In the genomic region with DNA sequence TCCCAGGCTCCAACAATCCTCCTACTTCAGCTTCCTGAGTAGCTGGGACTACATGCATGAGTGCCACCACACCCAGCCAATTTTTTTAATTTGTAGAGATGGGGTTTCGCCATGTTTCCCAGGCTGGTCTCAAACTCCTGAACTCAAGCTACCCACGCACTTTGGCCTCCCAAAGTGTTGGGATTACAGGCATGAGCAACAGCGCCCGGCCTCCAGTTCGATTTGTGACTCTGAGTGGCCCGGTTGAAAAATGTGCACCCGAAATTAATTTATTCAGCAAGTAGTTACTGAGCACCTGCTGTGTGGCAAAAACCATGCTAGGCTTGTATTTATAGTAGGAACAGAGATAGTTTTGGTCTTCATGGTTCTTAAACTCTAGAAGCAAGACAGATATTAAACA, we compare ENCODE assay signal across 23 cellular contexts.
"Had no signal": no experiment of that assay in that cellular context is flagged by ENCODE, and none has a peak within 500 bp of the region (broad histone marks: within the 10 kb centered on the region; RNA-seq: fewer than 3 reads in every experiment).

No MANE protein-coding gene starts in this region.

- H3K27ac Mint-ChIP-seq: activated B cell treated with CpG ODN at 0.5 μM for 24 hours; activated CD4-positive, alpha-beta T cell treated with anti-CD3 and anti-CD28 coated beads, Interleukin-2, amount 10 ng/mL, durations not matched to agents 24 days and 14 days; activated naive CD4-positive, alpha-beta T cell treated with anti-CD3 and anti-CD28 coated beads, Interleukin-2, amount 10 ng/mL, durations not matched to agents 7 days and 5 days; activated naive CD8-positive, alpha-beta T cell treated with anti-CD3 and anti-CD28 coated beads for 36 hours; activated T-cell treated with anti-CD3 and anti-CD28 coated beads, Interleukin-2, amount 50 U/mL, for 72 hours; activated T-helper 2 cell treated with anti-CD3 and anti-CD28 coated beads, Interferon-gamma antibody, Interleukin-2, Interleukin-4, amounts not matched to agents 10 μg/mL and 5 μg/mL and 100 μg/mL, durations not matched to agents 14 hours and 24 hours and 36 hours; T-helper 1 cell treated with Interleukin-12 subunit alpha and Interleukin-12 subunit beta and Interleukin-4 antibody, amounts not matched to agents 30 μg/mL and 1 μg/mL, for 36 hours had no signal

- H3K4me3 Mint-ChIP-seq: activated B cell treated with CpG ODN at 0.5 μM for 24 hours; activated CD4-positive, alpha-beta T cell treated with anti-CD3 and anti-CD28 coated beads, Interleukin-2, amount 10 ng/mL, durations not matched to agents 24 days and 14 days; activated naive CD4-positive, alpha-beta T cell treated with anti-CD3 and anti-CD28 coated beads, Interleukin-2, amount 10 ng/mL, durations not matched to agents 7 days and 5 days; activated naive CD8-positive, alpha-beta T cell treated with anti-CD3 and anti-CD28 coated beads for 36 hours; activated T-cell treated with anti-CD3 and anti-CD28 coated beads, Interleukin-2, amount 50 U/mL, for 72 hours; IgD-negative memory B cell; T-helper 1 cell treated with Interleukin-12 subunit alpha and Interleukin-12 subunit beta and Interleukin-4 antibody, amounts not matched to agents 30 μg/mL and 1 μg/mL, for 36 hours had no signal

- H3K36me3 Mint-ChIP-seq: activated naive CD4-positive, alpha-beta T cell treated with anti-CD3 and anti-CD28 coated beads, Interleukin-2, amount 10 ng/mL, durations not matched to agents 7 days and 5 days; activated naive CD8-positive, alpha-beta T cell treated with anti-CD3 and anti-CD28 coated beads for 36 hours; IgD-negative memory B cell had no signal

- DNase-seq: activated B cell treated with CpG ODN at 0.5 μM for 24 hours; activated CD4-positive, alpha-beta T cell treated with anti-CD3 and anti-CD28 coated beads for 1 hour; activated CD4-positive, alpha-beta T cell treated with anti-CD3 and anti-CD28 coated beads, Interleukin-2, amount 10 ng/mL, durations not matched to agents 24 days and 14 days; activated CD4-positive, alpha-beta T cell treated with anti-CD3 and anti-CD28 coated beads, Interleukin-2, amount 50 U/mL, for 48 hours; activated gamma-delta T cell treated with Interleukin-2 at 50 U/mL for 16 hours; activated naive CD4-positive, alpha-beta T cell treated with anti-CD3 and anti-CD28 coated beads, Interleukin-2, amount 10 ng/mL, durations not matched to agents 7 days and 5 days; activated naive CD8-positive, alpha-beta T cell treated with anti-CD3 and anti-CD28 coated beads for 36 hours; activated T-cell treated with anti-CD3 and anti-CD28 coated beads for 4 hours; activated T-cell treated with anti-CD3 and anti-CD28 coated beads, Interleukin-2, amount 50 U/mL, for 72 hours; anterior cingulate cortex; KG1; NCI-H1048; NCI-H1417 treated with DMSO at 0.1 percent for 48 hours; NCI-H1694; NCI-H2029; NCI-H2107; NCI-H510A treated with DMSO at 0.1 percent for 48 hours; PC-3; SHP77; T-helper 9 cell had no signal

- H3K27me3 Mint-ChIP-seq: activated B cell treated with CpG ODN at 0.5 μM for 24 hours; activated naive CD8-positive, alpha-beta T cell treated with anti-CD3 and anti-CD28 coated beads for 36 hours had no signal

- H3K9me3 Mint-ChIP-seq: activated B cell treated with CpG ODN at 0.5 μM for 24 hours; activated CD4-positive, alpha-beta T cell treated with anti-CD3 and anti-CD28 coated beads, Interleukin-2, amount 10 ng/mL, durations not matched to agents 24 days and 14 days; activated naive CD4-positive, alpha-beta T cell treated with anti-CD3 and anti-CD28 coated beads, Interleukin-2, amount 10 ng/mL, durations not matched to agents 7 days and 5 days; activated naive CD8-positive, alpha-beta T cell treated with anti-CD3 and anti-CD28 coated beads for 36 hours; activated T-cell treated with anti-CD3 and anti-CD28 coated beads, Interleukin-2, amount 50 U/mL, for 72 hours; activated T-helper 2 cell treated with anti-CD3 and anti-CD28 coated beads, Interferon-gamma antibody, Interleukin-2, Interleukin-4, amounts not matched to agents 10 μg/mL and 5 μg/mL and 100 μg/mL, durations not matched to agents 14 hours and 24 hours and 36 hours; IgD-negative memory B cell; T-helper 1 cell treated with Interleukin-12 subunit alpha and Interleukin-12 subunit beta and Interleukin-4 antibody, amounts not matched to agents 30 μg/mL and 1 μg/mL, for 36 hours had no signal

- ATAC-seq: activated T-cell treated with anti-CD3 and anti-CD28 coated beads, Interleukin-2, amount 50 U/mL, for 72 hours; PC-3 had no signal
